ENCODE assay signal across 8 cellular contexts in genomic region chr20:63846128-63846771, GRCh38. TPM values are rescaled to one million over a fixed set of nuclear protein-coding genes. Genes with fewer than 3 reads are reported as not detected.
A peak's percentile ranks its signal among the peaks of the same experiment; 100 is the strongest.
DNase-seq lines count a peak whose midpoint lies in the region; ATAC-seq and TF ChIP-seq lines count a peak whose summit lies in the region.

No MANE protein-coding gene starts in this region.

- no peak overlapping the region for H3K4me2 ChIP-seq in DND-41 (ENCODE audit: insufficient read depth, low read length)
- H3K4me2 ChIP-seq in osteoblast (ENCODE audit: insufficient read depth, low read length) = no peak overlapping the region

- H3K4me1 ChIP-seq in DND-41 (ENCODE audit: insufficient read depth, low read length) (no peaks in the 10 kb centered on the region), osteoblast (ENCODE audit: insufficient read depth, low read length) (peaks cover 3% of the 10 kb centered on the region)

- H3K79me2 ChIP-seq in DND-41 (ENCODE audit: insufficient read depth, low read length) (no peaks in the 10 kb centered on the region), osteoblast (ENCODE audit: insufficient read depth, low read length) (no peaks in the 10 kb centered on the region)

- H3K27ac ChIP-seq in DND-41 (ENCODE audit: low read length) (no peak overlapping the region), osteoblast (ENCODE audit: low read depth, low read length) (no peak overlapping the region)

- ATAC-seq in DND-41 (ENCODE audit: insufficient read depth, low read depth) (peak; percentile 38; the same call in 1 of the 3 replicates), GM19351 (IDR thresholded peaks at IDR 0.05; ENCODE audit: unreplicated experiment) (no peak)

- H3K27me3 ChIP-seq in DND-41 (ENCODE audit: insufficient read depth, low read length, poor library complexity) = peaks cover 41% of the 10 kb centered on the region
- peaks cover 17% of the 10 kb centered on the region for H3K27me3 ChIP-seq in osteoblast (ENCODE audit: insufficient read depth, low read length)

- peaks cover 6% of the 10 kb centered on the region for H4K20me1 ChIP-seq in DND-41 (ENCODE audit: insufficient read depth, low read length)
- no peaks in the 10 kb centered on the region for H4K20me1 ChIP-seq in osteoblast (ENCODE audit: insufficient read depth, low read length)

- DNase-seq in DND-41 (no peak), NCI-H226 (peak; percentile 77), fibroblast of the aortic adventitia (ENCODE audit: low read depth) (peak; percentile 28), osteoblast (ENCODE audit: insufficient read length, low spot score, missing footprints) (peak; percentile 95), NOMO-1 treated with DMSO at 0.1 percent for 48 hours (lab: John Stamatoyannopoulos, UW; ENCODE audit: unreplicated experiment) (no peak)
- no peak for DNase-seq in activated T-cell treated with anti-CD3 and anti-CD28 coated beads, Interleukin-2, amount 50 U/mL, for 1 hour
- DNase-seq in stimulated activated naive CD4-positive, alpha-beta T cell (lab: John Stamatoyannopoulos, UW) = no peak

- H2AFZ ChIP-seq in DND-41 (ENCODE audit: low read depth, low read length) (no peak overlapping the region), osteoblast (ENCODE audit: low read length) (no peak overlapping the region)

- no peak overlapping the region for H3K4me3 ChIP-seq in DND-41 (ENCODE audit: low read depth in 1 of 2, low read length in 2 of 2)
- no peak overlapping the region for H3K4me3 ChIP-seq in fibroblast of the aortic adventitia (ENCODE audit: low read depth, low read length)
- H3K4me3 ChIP-seq in osteoblast (ENCODE audit: insufficient read depth, low read length) = no peak overlapping the region

- no peaks in the 10 kb centered on the region for H3K36me3 ChIP-seq in DND-41 (ENCODE audit: insufficient read depth, low read length)
- no peaks in the 10 kb centered on the region for H3K36me3 ChIP-seq in osteoblast (ENCODE audit: insufficient read depth, low read length)

- no peak overlapping the region for H3K9ac ChIP-seq in DND-41 (ENCODE audit: low read depth, low read length)

- H3K9me3 ChIP-seq in DND-41 (ENCODE audit: insufficient read depth, low read length, severe bottlenecking) = no peaks in the 10 kb centered on the region
- no peaks in the 10 kb centered on the region for H3K9me3 ChIP-seq in osteoblast (ENCODE audit: low read depth, low read length)

- TF ChIP-seq CTCF in DND-41 (IDR thresholded peaks at IDR 0.05; ENCODE audit: borderline replicate concordance, extremely low read depth, low read length, poor library complexity, severe bottlenecking) (no peak), fibroblast of the aortic adventitia (IDR thresholded peaks at IDR 0.05; ENCODE audit: insufficient read depth, low read length) (no peak), osteoblast (IDR thresholded peaks at IDR 0.05; ENCODE audit: extremely low read depth, low read depth, low read length) (no peak)

RNA-seq across cellular contexts. Expression of gene ABHD16B, which starts 15.0 kb away (rescaled TPM):
- total RNA-seq in fibroblast of the aortic adventitia (ENCODE audit: low replicate concordance) = not detected in 2 replicates
- total RNA-seq in osteoblast = not detected in 2 replicates

RNA-seq across cellular contexts. Expression of gene ZBTB46, which starts 15.2 kb away (rescaled TPM):
- 1.1 and 2.9 TPM in 2 replicates for total RNA-seq in fibroblast of the aortic adventitia (ENCODE audit: low replicate concordance)
- under 0.01 and 0.36 TPM in 2 replicates for total RNA-seq in osteoblast

RNA-seq across cellular contexts. Expression of gene TPD52L2, which starts 18.8 kb away (rescaled TPM):
- total RNA-seq in fibroblast of the aortic adventitia (ENCODE audit: low replicate concordance) (100 and 136 TPM in 2 replicates), osteoblast (99.6 and 115 TPM in 2 replicates)

RNA-seq across cellular contexts. Expression of gene DNAJC5, which starts 48.7 kb away (rescaled TPM):
- total RNA-seq in fibroblast of the aortic adventitia (ENCODE audit: low replicate concordance) (30.9 and 33.9 TPM in 2 replicates), osteoblast (41.5 and 53.9 TPM in 2 replicates)

Comparison
In these comparisons a context has a peak if more than half of its experiments do, and no peak if none do; other contexts are left out.
1. DNase-seq: peak in NCI-H226 (single experiment), fibroblast of the aortic adventitia (single experiment) and osteoblast (single experiment); none in DND-41 (single experiment), NOMO-1 treated with DMSO at 0.1 percent for 48 hours (single experiment), activated T-cell treated with anti-CD3 and anti-CD28 coated beads, Interleukin-2, amount 50 U/mL, for 1 hour (single experiment) and stimulated activated naive CD4-positive, alpha-beta T cell (0 of 6).